Comparison of ENCODE assay signal across 10 cellular contexts in the genomic region with DNA sequence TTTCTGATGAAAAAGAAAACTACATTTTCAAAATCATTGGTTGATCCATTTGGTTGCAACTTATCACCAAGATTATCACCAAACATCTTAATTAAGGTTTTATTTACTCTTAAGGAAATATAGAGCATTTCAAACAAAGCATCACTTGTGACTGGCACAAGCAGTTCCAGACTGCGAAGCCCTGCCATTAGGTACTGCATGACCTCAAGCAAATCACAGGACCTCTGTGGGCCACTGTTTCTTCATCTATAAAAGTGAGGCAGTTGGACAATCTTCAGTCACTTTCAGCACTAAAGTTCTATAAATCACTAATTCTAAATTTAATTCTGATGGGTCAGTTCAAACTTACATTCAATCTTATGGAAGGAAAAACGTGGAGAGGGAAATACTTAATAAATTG. TPM values are rescaled to one million over a fixed set of nuclear protein-coding genes. Genes with fewer than 3 reads are reported as not detected.
DNase-seq lines count a peak whose midpoint lies in the region; ATAC-seq, FAIRE-seq and TF ChIP-seq lines count a peak whose summit lies in the region.
"Had no signal": no experiment of that assay in that cellular context is flagged by ENCODE, and none has a peak within 500 bp of the region (broad histone marks: within the 10 kb centered on the region; RNA-seq: fewer than 3 reads in every experiment).

No MANE protein-coding gene starts in this region.

- H3K4me3 ChIP-seq in A549 (peak overlapping the region; percentile 54), kidney (ENCODE audit: low read length in 2 of 2) (no peak overlapping the region)

- no peaks in the 10 kb centered on the region for H3K36me3 ChIP-seq in kidney (ENCODE audit: control insufficient read depth in 1 of 2, insufficient read depth in 2 of 2, low read length in 2 of 2)

- H3K4me1 Mint-ChIP-seq in IgD-negative memory B cell = peaks cover 38 to 57% (median 48%) of the 10 kb centered on the region in 3 donors
- H3K4me1 Mint-ChIP-seq in activated CD8-positive, alpha-beta T cell treated with anti-CD3 and anti-CD28 coated beads for 36 hours (ENCODE audit: low read depth) = peaks cover 34% of the 10 kb centered on the region

- no peaks in the 10 kb centered on the region for H3K27me3 Mint-ChIP-seq in IgD-negative memory B cell
- no peaks in the 10 kb centered on the region for H3K27me3 Mint-ChIP-seq in activated CD8-positive, alpha-beta T cell treated with anti-CD3 and anti-CD28 coated beads for 36 hours

- H3K27ac ChIP-seq in A549 (peak overlapping the region; percentile 69 to 82), kidney (ENCODE audit: low read depth in 2 of 2, low read length in 2 of 2) (peak overlapping the region in 1 of 2 donors; percentile 2)

- TF ChIP-seq EP300 in A549 (IDR thresholded peaks at IDR 0.05) = no peak

- DNase-seq in A549 (ENCODE audit: low read depth in 1 of 2, low spot score in 1 of 2) = peak in 1 of 2 experiments; percentile 41
- peak; percentile 56 for DNase-seq in activated CD8-positive, alpha-beta T cell treated with anti-CD3 and anti-CD28 coated beads for 36 hours
- peak; percentile 83 for DNase-seq in medulla oblongata (ENCODE audit: extremely low spot score)
- DNase-seq in kidney = no peak
- DNase-seq: cortex of kidney, NCI-H1436 had no signal

- 3% methylated on average over 2 of the region's 2 CpGs for WGBS in A549 (ENCODE audit: missing lambda C conversion rate)

- ATAC-seq in A549 = peak in 1 of 2 experiments; percentile 70; a peak in 3 of 6 replicates
- ATAC-seq in activated CD8-positive, alpha-beta T cell treated with anti-CD3 and anti-CD28 coated beads for 36 hours = peak; percentile 35
- no peak for ATAC-seq in GM19397 (IDR thresholded peaks at IDR 0.05; ENCODE audit: unreplicated experiment)
- no peak for ATAC-seq in GM18867 (IDR thresholded peaks at IDR 0.05; ENCODE audit: unreplicated experiment)
- no peak for ATAC-seq in HG03135 (IDR thresholded peaks at IDR 0.05; ENCODE audit: unreplicated experiment)

- intact Hi-C loops in activated CD8-positive, alpha-beta T cell treated with anti-CD3 and anti-CD28 coated beads for 36 hours (cut with micrococcal nuclease) = loop anchor here (10.0 kb wide), 1 partner anchor 52 kb away; no protein-coding TSS in a partner anchor
- intact Hi-C loops in kidney (cut with DNase I) = no loop called here

- no peak overlapping the region for H3K9ac ChIP-seq in kidney (ENCODE audit: low read length in 2 of 2)

- TF ChIP-seq POLR2A in A549 (IDR thresholded peaks at IDR 0.05; ENCODE audit: low read length) = no peak

- no peak for FAIRE-seq in A549 (lab: Jason Lieb, UNC)
- FAIRE-seq in kidney (lab: Jason Lieb, UNC) = no peak

- peak overlapping the region; percentile 83 to 100 (median 96) for H3K27ac Mint-ChIP-seq in IgD-negative memory B cell
- H3K27ac Mint-ChIP-seq in activated CD8-positive, alpha-beta T cell treated with anti-CD3 and anti-CD28 coated beads for 36 hours = peak overlapping the region; percentile 97

- H3K9me3 Mint-ChIP-seq in IgD-negative memory B cell = peaks cover 0 to 2% (median 0%) of the 10 kb centered on the region in 3 donors
- no peaks in the 10 kb centered on the region for H3K9me3 Mint-ChIP-seq in activated CD8-positive, alpha-beta T cell treated with anti-CD3 and anti-CD28 coated beads for 36 hours

- CTCF ChIA-PET in A549 (lab: Yijun Ruan, JAX) = interaction anchor here (1.1 kb wide), 1 partner anchor 9 kb away, joined by 3 read pairs; no protein-coding TSS in a partner anchor
- CTCF ChIA-PET in activated CD8-positive, alpha-beta T cell treated with anti-CD3 and anti-CD28 coated beads for 36 hours (lab: Charles Lee) = interaction anchor here (0.8 to 4.3 kb wide), 5 partner anchors 32 to 240 kb away, joined by 3 to 31 read pairs (median 5); no protein-coding TSS in a partner anchor

- peak overlapping the region; percentile 81 to 97 (median 92) for H3K4me3 Mint-ChIP-seq in IgD-negative memory B cell
- peak overlapping the region; percentile 91 for H3K4me3 Mint-ChIP-seq in activated CD8-positive, alpha-beta T cell treated with anti-CD3 and anti-CD28 coated beads for 36 hours

- TF ChIP-seq RAD21 in A549 (conservative IDR thresholded peaks at IDR 0.05 in 1 of 2, IDR thresholded peaks at IDR 0.05 in 1 of 2) = no peak

- H3K4me2 ChIP-seq in A549 = peak overlapping the region; percentile 85

- POLR2A ChIA-PET in A549 (lab: Yijun Ruan, JAX) = interaction anchor here (1.2 kb wide), 1 partner anchor 44 kb away, joined by 9 read pairs; a partner anchor contains a TSS
- POLR2A ChIA-PET in activated CD8-positive, alpha-beta T cell treated with anti-CD3 and anti-CD28 coated beads for 36 hours (lab: Charles Lee) = interaction anchor here (0.8 to 6.6 kb wide), 6 partner anchors 10 to 95 kb away, joined by 3 to 102 read pairs (median 14); a partner anchor contains a TSS

- H3K36me3 Mint-ChIP-seq in IgD-negative memory B cell = peaks cover 5% of the 10 kb centered on the region
- H3K36me3 Mint-ChIP-seq in activated CD8-positive, alpha-beta T cell treated with anti-CD3 and anti-CD28 coated beads for 36 hours (ENCODE audit: low read depth) = peaks cover 28% of the 10 kb centered on the region

- peaks cover 31% of the 10 kb centered on the region; the same call in 2 of the 3 replicates for H3K4me1 ChIP-seq in A549
- H3K4me1 ChIP-seq in kidney (ENCODE audit: control insufficient read depth in 1 of 2, insufficient read depth in 1 of 2, low read depth in 1 of 2, low read length in 2 of 2) = peaks cover 6 to 8% of the 10 kb centered on the region in 2 donors

- TF ChIP-seq CTCF in A549 (IDR thresholded peaks at IDR 0.05) (no peak), kidney (IDR thresholded peaks at IDR 0.05; ENCODE audit: borderline replicate concordance, extremely low read depth, insufficient read depth) (no peak)
- no peak for TF ChIP-seq CTCF in activated CD8-positive, alpha-beta T cell treated with anti-CD3 and anti-CD28 coated beads for 36 hours (IDR thresholded peaks at IDR 0.05)

- H3K9me3 ChIP-seq in A549 (no peaks in the 10 kb centered on the region), kidney (ENCODE audit: control insufficient read depth in 1 of 2, low read length in 2 of 2) (no peaks in the 10 kb centered on the region)

TF ChIP-seq in A549, 52 proteins besides CTCF, POLR2A, EP300 and RAD21:
- no peak for TF ChIP-seq FOXS1 (CRISPR knock-in tag; IDR thresholded peaks at IDR 0.05)
- TF ChIP-seq, protein P1, sequence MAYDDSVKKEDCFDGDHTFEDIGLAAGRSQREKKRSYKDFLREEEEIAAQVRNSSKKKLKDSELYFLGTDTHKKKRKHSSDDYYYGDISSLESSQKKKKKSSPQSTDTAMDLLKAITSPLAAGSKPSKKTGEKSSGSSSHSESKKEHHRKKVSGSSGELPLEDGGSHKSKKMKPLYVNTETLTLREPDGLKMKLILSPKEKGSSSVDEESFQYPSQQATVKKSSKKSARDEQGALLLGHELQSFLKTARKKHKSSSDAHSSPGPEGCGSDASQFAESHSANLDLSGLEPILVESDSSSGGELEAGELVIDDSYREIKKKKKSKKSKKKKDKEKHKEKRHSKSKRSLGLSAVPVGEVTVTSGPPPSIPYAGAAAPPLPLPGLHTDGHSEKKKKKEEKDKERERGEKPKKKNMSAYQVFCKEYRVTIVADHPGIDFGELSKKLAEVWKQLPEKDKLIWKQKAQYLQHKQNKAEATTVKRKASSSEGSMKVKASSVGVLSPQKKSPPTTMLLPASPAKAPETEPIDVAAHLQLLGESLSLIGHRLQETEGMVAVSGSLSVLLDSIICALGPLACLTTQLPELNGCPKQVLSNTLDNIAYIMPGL (CRISPR knock-in tag; IDR thresholded peaks at IDR 0.05; ENCODE audit: borderline replicate concordance) = no peak

RNA-seq across cellular contexts. Expression of a gene that starts 2.0 kb away (rescaled TPM):
- polyA plus RNA-seq in A549 (2011; rRNA removed) (40.5 and 45.0 TPM in 2 replicates), A549 (2017; fragmentation: RNase III; extraction: RNeasy Plus Mini Kit Qiagen cat#74134 plus additional on column Dnase treatment) (21.4 to 27.1 TPM (median 24.9 TPM) in 3 replicates), IgD-negative memory B cell (148 TPM), kidney (ENCODE audit: insufficient read depth, low read depth, low replicate concordance) (12.0 TPM)
- 7.7 and 10.1 TPM in 2 replicates for polyA plus RNA-seq in A549 (2012; cell fraction: cytosol; rRNA removed)
- polyA plus RNA-seq in A549 (2012; cell fraction: nucleus; rRNA removed) = 7.4 and 7.7 TPM in 2 replicates
- 26.2 and 30.5 TPM in 2 replicates for polyA minus RNA-seq in A549 (2011; rRNA and poly(A)+ RNA removed)
- total RNA-seq in activated CD8-positive, alpha-beta T cell treated with anti-CD3 and anti-CD28 coated beads for 36 hours = 10 to 100 TPM; 85.2 to 88.2 TPM
- 95.1 TPM for total RNA-seq in kidney

RNA-seq across cellular contexts. Expression of a gene that starts 44.2 kb away (rescaled TPM):
- polyA plus RNA-seq in A549 (2011; rRNA removed) (7.5 and 13.9 TPM in 2 replicates), A549 (2017; fragmentation: RNase III; extraction: RNeasy Plus Mini Kit Qiagen cat#74134 plus additional on column Dnase treatment) (9.0 to 9.8 TPM (median 9.3 TPM) in 3 replicates), IgD-negative memory B cell (3.7 TPM), kidney (ENCODE audit: insufficient read depth, low read depth, low replicate concordance) (9.6 TPM)
- polyA plus RNA-seq in A549 (2012; cell fraction: cytosol; rRNA removed) = 2.6 and 3.5 TPM in 2 replicates
- polyA plus RNA-seq in A549 (2012; cell fraction: nucleus; rRNA removed) = 0.91 and 1.4 TPM in 2 replicates
- 1.2 TPM in 2 replicates for polyA minus RNA-seq in A549 (2011; rRNA and poly(A)+ RNA removed)
- 10 to 100 TPM in 1 of 2 experiments, 1 to 10 TPM in 1; 9.6 to 11.8 TPM for total RNA-seq in activated CD8-positive, alpha-beta T cell treated with anti-CD3 and anti-CD28 coated beads for 36 hours
- total RNA-seq in kidney = 9.9 TPM
